27 cellular contexts compared by ENCODE assay signal in the genomic region with DNA sequence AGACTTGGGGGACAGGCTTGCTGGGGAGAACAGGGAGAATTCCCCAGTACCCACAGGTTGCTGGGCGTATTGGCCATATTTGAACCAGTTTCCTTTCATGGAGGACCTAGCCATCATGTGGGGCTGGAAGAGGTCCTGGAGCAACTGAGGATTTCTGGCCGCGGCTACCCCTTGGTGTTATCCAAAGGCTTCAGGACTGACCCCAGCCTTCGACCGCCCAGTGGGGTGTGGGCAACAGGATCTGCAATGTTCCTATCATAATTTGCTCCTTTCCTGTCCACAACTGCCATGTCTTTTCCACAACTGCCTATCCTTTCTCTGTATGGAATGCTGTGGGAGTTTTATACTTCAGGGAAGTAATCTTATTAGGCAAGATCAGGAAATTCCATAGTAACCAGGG.
"Had no signal": no experiment of that assay in that cellular context is flagged by ENCODE, and none has a peak within 500 bp of the region (broad histone marks: within the 10 kb centered on the region; RNA-seq: fewer than 3 reads in every experiment).

No MANE protein-coding gene starts in this region.

- DNase-seq: colonic mucosa; cortex of kidney; effector memory CD4-positive, alpha-beta T cell; erythroblast; esophagus squamous epithelium; foreskin fibroblast; foreskin melanocyte; gastrocnemius medialis; glutamatergic neuron; head of caudate nucleus; heart right ventricle; hippocampal formation; kidney; kidney glomerular epithelial cell; left ventricle myocardium inferior; lower lobe of right lung; mesenchymal stem cell; naive B cell; naive thymus-derived CD8-positive, alpha-beta T cell had no signal

- H3K4me3 ChIP-seq: colonic mucosa, esophagus squamous epithelium, gastrocnemius medialis, heart right ventricle, left ventricle myocardium inferior, lower lobe of right lung, mucosa of descending colon had no signal

- H3K27ac Mint-ChIP-seq: dendritic cell treated with granulocyte-macrophage colony-stimulating factor and Interleukin-4, amounts not matched to agents 40 ng/mL and 50 ng/mL, for 4 days; mesothelial cell of epicardium; naive B cell; naive thymus-derived CD8-positive, alpha-beta T cell had no signal

- H3K27me3 Mint-ChIP-seq: dendritic cell treated with granulocyte-macrophage colony-stimulating factor and Interleukin-4, amounts not matched to agents 40 ng/mL and 50 ng/mL, for 4 days; naive B cell had no signal

- H3K4me3 Mint-ChIP-seq: dendritic cell treated with granulocyte-macrophage colony-stimulating factor and Interleukin-4, amounts not matched to agents 40 ng/mL and 50 ng/mL, for 4 days; mesothelial cell of epicardium; naive B cell; naive thymus-derived CD8-positive, alpha-beta T cell had no signal

- ATAC-seq: esophagus mucosa; gastrocnemius medialis; heart right ventricle; left lobe of liver; lower lobe of right lung; naive thymus-derived CD8-positive, alpha-beta T cell had no signal

- H3K4me1 Mint-ChIP-seq: mesothelial cell of epicardium; naive B cell; naive thymus-derived CD8-positive, alpha-beta T cell had no signal

- H3K36me3 ChIP-seq: colonic mucosa, esophagus squamous epithelium, gastrocnemius medialis, heart right ventricle, left ventricle myocardium inferior, lower lobe of right lung had no signal

- H3K4me1 ChIP-seq: colonic mucosa, esophagus squamous epithelium, gastrocnemius medialis, heart right ventricle, left ventricle myocardium inferior, lower lobe of right lung had no signal

- H3K27ac ChIP-seq: colonic mucosa, epithelial cell of prostate, esophagus squamous epithelium, gastrocnemius medialis, heart right ventricle, left ventricle myocardium inferior, lower lobe of right lung had no signal

- H3K27me3 ChIP-seq: colonic mucosa, esophagus squamous epithelium, gastrocnemius medialis, heart right ventricle had no signal

- H3K9me3 ChIP-seq: colonic mucosa, gastrocnemius medialis had no signal

- H3K36me3 Mint-ChIP-seq: naive B cell; naive thymus-derived CD8-positive, alpha-beta T cell had no signal

- FAIRE-seq: endometrium, islet of Langerhans, kidney had no signal
